Comparison of ENCODE assay signal across 1 cellular context in the genomic region with DNA sequence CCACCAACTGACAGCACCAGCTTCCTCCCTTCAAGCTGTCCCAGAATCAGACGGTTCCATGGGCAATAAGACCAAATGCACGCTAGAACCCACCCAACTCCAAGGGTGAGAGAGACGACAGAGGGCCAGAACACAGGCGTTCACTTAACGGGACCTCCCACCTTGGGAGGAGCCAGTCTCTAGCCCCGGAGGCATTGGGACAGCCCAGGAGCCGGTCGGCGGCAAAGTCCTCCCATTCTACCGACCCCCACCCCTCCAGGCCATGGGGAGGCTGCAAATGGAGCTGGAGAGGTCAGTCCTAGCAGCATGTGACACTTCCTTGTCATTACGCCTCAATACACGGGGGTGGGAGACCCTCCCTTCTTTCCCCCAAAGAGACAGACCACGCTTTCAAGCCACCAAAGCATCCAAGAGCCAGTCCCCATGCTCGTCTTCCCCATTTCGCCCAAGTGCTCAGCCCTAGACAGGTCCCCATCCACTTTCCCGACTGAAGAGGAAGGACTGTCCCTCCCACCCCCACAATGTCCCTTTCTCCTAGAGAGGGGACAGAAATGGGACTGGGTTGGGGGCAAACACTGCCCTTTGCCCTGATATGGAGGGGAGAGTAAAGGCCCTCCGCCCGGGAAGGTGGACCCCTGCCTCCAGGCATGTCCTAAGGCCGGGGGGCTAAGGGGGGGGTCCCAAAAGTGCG.
A peak's percentile ranks its signal among the peaks of the same experiment; 100 is the strongest.
TF ChIP-seq lines count a peak whose summit lies in the region.

No MANE protein-coding gene starts in this region.

TF ChIP-seq in HEK293, 187 proteins besides CTCF, POLR2A, EP300 and RAD21 (continued from another document):
- TF ChIP-seq, protein P1, sequence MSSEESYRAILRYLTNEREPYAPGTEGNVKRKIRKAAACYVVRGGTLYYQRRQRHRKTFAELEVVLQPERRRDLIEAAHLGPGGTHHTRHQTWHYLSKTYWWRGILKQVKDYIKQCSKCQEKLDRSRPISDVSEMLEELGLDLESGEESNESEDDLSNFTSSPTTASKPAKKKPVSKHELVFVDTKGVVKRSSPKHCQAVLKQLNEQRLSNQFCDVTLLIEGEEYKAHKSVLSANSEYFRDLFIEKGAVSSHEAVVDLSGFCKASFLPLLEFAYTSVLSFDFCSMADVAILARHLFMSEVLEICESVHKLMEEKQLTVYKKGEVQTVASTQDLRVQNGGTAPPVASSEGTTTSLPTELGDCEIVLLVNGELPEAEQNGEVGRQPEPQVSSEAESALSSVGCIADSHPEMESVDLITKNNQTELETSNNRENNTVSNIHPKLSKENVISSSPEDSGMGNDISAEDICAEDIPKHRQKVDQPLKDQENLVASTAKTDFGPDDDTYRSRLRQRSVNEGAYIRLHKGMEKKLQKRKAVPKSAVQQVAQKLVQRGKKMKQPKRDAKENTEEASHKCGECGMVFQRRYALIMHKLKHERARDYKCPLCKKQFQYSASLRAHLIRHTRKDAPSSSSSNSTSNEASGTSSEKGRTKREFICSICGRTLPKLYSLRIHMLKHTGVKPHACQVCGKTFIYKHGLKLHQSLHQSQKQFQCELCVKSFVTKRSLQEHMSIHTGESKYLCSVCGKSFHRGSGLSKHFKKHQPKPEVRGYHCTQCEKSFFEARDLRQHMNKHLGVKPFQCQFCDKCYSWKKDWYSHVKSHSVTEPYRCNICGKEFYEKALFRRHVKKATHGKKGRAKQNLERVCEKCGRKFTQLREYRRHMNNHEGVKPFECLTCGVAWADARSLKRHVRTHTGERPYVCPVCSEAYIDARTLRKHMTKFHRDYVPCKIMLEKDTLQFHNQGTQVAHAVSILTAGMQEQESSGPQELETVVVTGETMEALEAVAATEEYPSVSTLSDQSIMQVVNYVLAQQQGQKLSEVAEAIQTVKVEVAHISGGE (tag by site-specific recombination; conservative IDR thresholded peaks at IDR 0.05; ENCODE audit: low read depth) = no peak
- TF ChIP-seq ZNF184 (tag by site-specific recombination; IDR thresholded peaks at IDR 0.05) (no peak), ZNF404 (tag by site-specific recombination; IDR thresholded peaks at IDR 0.05) (no peak), ZSCAN30 (tag by site-specific recombination; IDR thresholded peaks at IDR 0.05) (no peak), ZNF660 (tag by site-specific recombination; IDR thresholded peaks at IDR 0.05) (no peak), ZNF416 (tag by site-specific recombination; IDR thresholded peaks at IDR 0.05) (no peak), SALL2 (tag by site-specific recombination; IDR thresholded peaks at IDR 0.05; ENCODE audit: borderline replicate concordance) (no peak), KLF1 (tag by site-specific recombination; IDR thresholded peaks at IDR 0.05) (0 out of 2 replicates have a peak, but pooled peaks have one; percentile 23), ZNF791 (tag by site-specific recombination; IDR thresholded peaks at IDR 0.05) (no peak), MEIS1 (CRISPR knock-in tag; IDR thresholded peaks at IDR 0.05; ENCODE audit: borderline replicate concordance) (no peak)
- TF ChIP-seq, protein P2, sequence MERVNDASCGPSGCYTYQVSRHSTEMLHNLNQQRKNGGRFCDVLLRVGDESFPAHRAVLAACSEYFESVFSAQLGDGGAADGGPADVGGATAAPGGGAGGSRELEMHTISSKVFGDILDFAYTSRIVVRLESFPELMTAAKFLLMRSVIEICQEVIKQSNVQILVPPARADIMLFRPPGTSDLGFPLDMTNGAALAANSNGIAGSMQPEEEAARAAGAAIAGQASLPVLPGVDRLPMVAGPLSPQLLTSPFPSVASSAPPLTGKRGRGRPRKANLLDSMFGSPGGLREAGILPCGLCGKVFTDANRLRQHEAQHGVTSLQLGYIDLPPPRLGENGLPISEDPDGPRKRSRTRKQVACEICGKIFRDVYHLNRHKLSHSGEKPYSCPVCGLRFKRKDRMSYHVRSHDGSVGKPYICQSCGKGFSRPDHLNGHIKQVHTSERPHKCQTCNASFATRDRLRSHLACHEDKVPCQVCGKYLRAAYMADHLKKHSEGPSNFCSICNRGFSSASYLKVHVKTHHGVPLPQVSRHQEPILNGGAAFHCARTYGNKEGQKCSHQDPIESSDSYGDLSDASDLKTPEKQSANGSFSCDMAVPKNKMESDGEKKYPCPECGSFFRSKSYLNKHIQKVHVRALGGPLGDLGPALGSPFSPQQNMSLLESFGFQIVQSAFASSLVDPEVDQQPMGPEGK (tag by site-specific recombination; IDR thresholded peaks at IDR 0.05) = peak; percentile 74
